Comparison of ENCODE assay signal across 13 cellular contexts in the genomic region with DNA sequence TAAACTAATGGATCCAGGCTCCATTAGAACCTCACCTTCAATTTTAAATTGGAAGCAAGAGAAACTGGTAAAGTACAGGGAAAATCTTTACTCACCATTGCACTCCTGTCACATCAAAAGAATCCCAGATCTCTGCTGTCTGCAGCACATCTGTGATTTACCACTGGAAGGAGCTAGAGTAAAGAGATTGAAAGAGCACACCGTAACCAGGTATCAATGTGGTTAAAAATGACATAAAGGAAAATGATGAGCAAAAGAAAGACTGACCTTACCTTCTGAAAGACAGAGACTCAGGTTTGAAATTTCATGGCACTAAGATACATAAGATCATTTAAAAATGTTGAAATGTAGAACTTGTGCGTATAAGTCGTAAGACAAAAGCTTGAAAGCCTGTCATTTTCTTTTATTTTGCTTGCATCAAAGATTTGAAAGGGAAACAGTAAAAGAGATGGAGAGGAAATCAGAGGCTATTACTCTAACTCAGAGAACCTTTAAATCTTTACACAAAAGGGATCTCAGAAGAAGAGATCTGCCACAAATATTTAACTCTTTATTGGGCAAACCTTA.
DNase-seq lines count a peak whose midpoint lies in the region; ATAC-seq and TF ChIP-seq lines count a peak whose summit lies in the region.
"Had no signal": no experiment of that assay in that cellular context is flagged by ENCODE, and none has a peak within 500 bp of the region (broad histone marks: within the 10 kb centered on the region; RNA-seq: fewer than 3 reads in every experiment).

No MANE protein-coding gene starts in this region.

- peak; percentile 68 for TF ChIP-seq RAD21 in IMR-90 (IDR thresholded peaks at IDR 0.05; ENCODE audit: low read length)

- H3K27me3 ChIP-seq in BJ (ENCODE audit: control insufficient read depth, insufficient read depth, low read length) (no peaks in the 10 kb centered on the region), IMR-90 (ENCODE audit: control insufficient read depth, insufficient read depth, low read length) (no peaks in the 10 kb centered on the region), brain microvascular endothelial cell (replicated peaks) (no peaks in the 10 kb centered on the region), gastrocnemius medialis (no peaks in the 10 kb centered on the region)
- H3K27me3 ChIP-seq: left lung had no signal

- TF ChIP-seq POLR2A in IMR-90 (IDR thresholded peaks at IDR 0.05; ENCODE audit: low read depth, low read length) (no peak), gastrocnemius medialis (IDR thresholded peaks at IDR 0.05) (no peak)

- BruUV-seq in IMR-90 (replicated peaks; lab: Mats Ljungman, UMichigan) = no TSS peak

- H3K4me1 ChIP-seq in IMR-90 (ENCODE audit: control insufficient read depth, insufficient read depth, low read length) (no peaks in the 10 kb centered on the region), gastrocnemius medialis (no peaks in the 10 kb centered on the region)
- H3K4me1 ChIP-seq: left lung had no signal

- H2BK5ac ChIP-seq in IMR-90 (ENCODE audit: low read depth, low read length, poor library complexity, severe bottlenecking) = no peak overlapping the region

- no peak overlapping the region for H2AFZ ChIP-seq in IMR-90 (replicated peaks; ENCODE audit: low read length, poor library complexity)

- H3K23ac ChIP-seq in IMR-90 (ENCODE audit: low read depth, low read length) = no peak overlapping the region

- H2BK15ac ChIP-seq in IMR-90 (ENCODE audit: low read depth, low read length) = no peak overlapping the region

- no peaks in the 10 kb centered on the region for H3K27me3 Mint-ChIP-seq in T-helper 17 cell

- H3K14ac ChIP-seq in IMR-90 (replicated peaks; ENCODE audit: low read depth, low read length) = no peak overlapping the region

- H3K36me3 Mint-ChIP-seq in T-helper 17 cell (ENCODE audit: low read depth) = no peaks in the 10 kb centered on the region

- H3K36me3 ChIP-seq in BJ (ENCODE audit: control insufficient read depth, insufficient read depth, low read length) (no peaks in the 10 kb centered on the region), IMR-90 (ENCODE audit: control insufficient read depth, insufficient read depth, low read length) (no peaks in the 10 kb centered on the region), brain microvascular endothelial cell (replicated peaks) (no peaks in the 10 kb centered on the region), gastrocnemius medialis (no peaks in the 10 kb centered on the region)
- H3K36me3 ChIP-seq: left lung had no signal

- CTCF ChIA-PET in BJ (lab: Yijun Ruan, JAX) (interaction anchor here (1.0 to 1.2 kb wide), 2 partner anchors 19 to 598 kb away, joined by 3 to 4 read pairs; no protein-coding TSS in a partner anchor), IMR-90 (lab: Yijun Ruan, JAX) (interaction anchor here (0.6 to 1.0 kb wide), 2 partner anchors 597 to 791 kb away, joined by 3 read pairs; no protein-coding TSS in a partner anchor)

- DNase-seq in BJ (ENCODE audit: low read depth) (no peak), IMR-90 (peak; percentile 30), brain microvascular endothelial cell (peak; percentile 16), midbrain (lab: John Stamatoyannopoulos, UW) (peak; percentile 32), T-helper 17 cell (no peak), gastrocnemius medialis (no peak), left cardiac atrium (no peak)
- no peak for DNase-seq in stimulated activated CD4-positive, alpha-beta T cell treated with anti-CD3 and anti-CD28 coated beads, Interleukin-1b, Interleukin-23, amount 100 ng/mL, for 48 hours
- DNase-seq: GDM1, left lung, NCI-H2227 treated with DMSO at 0.1 percent for 48 hours, T-helper 9 cell had no signal

- ATAC-seq in IMR-90 (ENCODE audit: low read depth) (no peak), T-helper 17 cell (no peak), gastrocnemius medialis (no peak), left cardiac atrium (no peak)
- ATAC-seq: left lung had no signal

- no peaks in the 10 kb centered on the region for H3K4me1 Mint-ChIP-seq in T-helper 17 cell

- H3K9me1 ChIP-seq in IMR-90 (ENCODE audit: insufficient read depth, low read length) = no peaks in the 10 kb centered on the region

- H3K79me1 ChIP-seq in IMR-90 (ENCODE audit: low read depth in 1 of 2, low read length in 2 of 2) = no peaks in the 10 kb centered on the region

- WGBS in IMR-90 (ENCODE audit: extremely low coverage in 2 of 2, insufficient read length in 1 of 2), 2 experiments = no CpG with 5 or more reads among the region's 3 CpGs

- no peak overlapping the region for H3K27ac ChIP-seq in IMR-90 (ENCODE audit: insufficient read depth, low read length)
- H3K27ac ChIP-seq in brain microvascular endothelial cell = no peak overlapping the region
- no peak overlapping the region for H3K27ac ChIP-seq in gastrocnemius medialis
- H3K27ac ChIP-seq: left lung, skin epidermis had no signal

- H2AK9ac ChIP-seq in IMR-90 (replicated peaks; ENCODE audit: low read depth, low read length, poor library complexity) = no peak overlapping the region

- no peak overlapping the region for H2BK20ac ChIP-seq in IMR-90 (ENCODE audit: low read depth, low read length)

- dilution Hi-C loops in IMR-90 (cut with HindIII; ENCODE audit: low sequenced_read_pairs, unreplicated experiment) = no loop called here

- H3K56ac ChIP-seq in IMR-90 (ENCODE audit: extremely low read depth, insufficient read depth, low read length) = no peak overlapping the region

- TF ChIP-seq CTCF in BJ (IDR thresholded peaks at IDR 0.05; ENCODE audit: insufficient read depth, low read depth, low read length) (peak; percentile 37), IMR-90 (conservative IDR thresholded peaks at IDR 0.05; ENCODE audit: low read depth, low read length) (peak; percentile 54), brain microvascular endothelial cell (IDR thresholded peaks at IDR 0.05; ENCODE audit: low read depth, low read length, missing control alignments) (peak; percentile 69), gastrocnemius medialis (IDR thresholded peaks at IDR 0.05 in 4 of 5, conservative IDR thresholded peaks at IDR 0.05 in 1 of 5) (no peak)

- H3K4me3 Mint-ChIP-seq in T-helper 17 cell = no peak overlapping the region

- POLR2A ChIA-PET in BJ (lab: Charles Lee) = no interaction called here
- POLR2A ChIA-PET in IMR-90 (lab: Charles Lee; ENCODE audit: unreplicated experiment) = interaction anchor here (0.6 kb wide), 1 partner anchor 508 kb away, joined by 3 read pairs; no protein-coding TSS in a partner anchor

- no peak overlapping the region for H3K27ac Mint-ChIP-seq in T-helper 17 cell

- H3K9me3 ChIP-seq in IMR-90 (ENCODE audit: control insufficient read depth, insufficient read depth, low read length) (no peaks in the 10 kb centered on the region), T-helper 17 cell (ENCODE audit: control insufficient read depth, low read length, poor library complexity, severe bottlenecking) (peaks cover 3% of the 10 kb centered on the region), gastrocnemius medialis (no peaks in the 10 kb centered on the region)

- in situ Hi-C loops in IMR-90 (cut with MboI; ENCODE audit: low sequenced_read_pairs) (no loop called here), brain microvascular endothelial cell (cut with HindIII; ENCODE audit: low pct_ligation_motif_present, low sequenced_read_pairs) (no loop called here), gastrocnemius medialis (cut with MboI; ENCODE audit: low sequenced_read_pairs in 4 of 4) (no loop called here)

- intact Hi-C loops in IMR-90 (cut with micrococcal nuclease) (loop anchor here (2.0 kb wide), 1 partner anchor 790 kb away; no protein-coding TSS in a partner anchor), gastrocnemius medialis (cut with DNase I; ENCODE audit: low total_unique reads) (no loop called here), left cardiac atrium (cut with DNase I) (no loop called here)

- no peak overlapping the region for H3K9ac ChIP-seq in IMR-90 (ENCODE audit: low read depth, low read length)

- H4K5ac ChIP-seq in IMR-90 (ENCODE audit: low read depth, low read length) = no peak overlapping the region

- no peak overlapping the region for H4K8ac ChIP-seq in IMR-90 (ENCODE audit: low read depth in 2 of 2, low read length in 2 of 2)

- no peak overlapping the region for H2AK5ac ChIP-seq in IMR-90 (ENCODE audit: low read depth, low read length)

- no peak overlapping the region for H2BK120ac ChIP-seq in IMR-90 (ENCODE audit: low read depth, low read length)

- H4K91ac ChIP-seq in IMR-90 (ENCODE audit: insufficient read depth, low read depth, low read length) = no peak overlapping the region

- H3K4ac ChIP-seq in IMR-90 (ENCODE audit: low read depth, low read length) = no peak overlapping the region

- H3K18ac ChIP-seq in IMR-90 (ENCODE audit: low read depth, low read length) = no peak overlapping the region

- H3K4me2 ChIP-seq in IMR-90 (ENCODE audit: low read depth, low read length) = no peak overlapping the region

- H4K20me1 ChIP-seq in IMR-90 (ENCODE audit: insufficient read depth, low read length) = no peaks in the 10 kb centered on the region

- H3K4me3 ChIP-seq in BJ (ENCODE audit: low read depth, low read length) (no peak overlapping the region), IMR-90 (ENCODE audit: insufficient read depth, low read depth, low read length) (no peak overlapping the region), brain microvascular endothelial cell (ENCODE audit: low read depth, low read length) (no peak overlapping the region), gastrocnemius medialis (no peak overlapping the region)
- H3K4me3 ChIP-seq: left lung, skin epidermis had no signal

TF ChIP-seq in IMR-90, 13 proteins besides CTCF, POLR2A, EP300 and RAD21:
- no peak for TF ChIP-seq BHLHE40 (IDR thresholded peaks at IDR 0.05; ENCODE audit: low read depth, low read length)
- TF ChIP-seq SMC3 (IDR thresholded peaks at IDR 0.05; ENCODE audit: low read depth, low read length) = peak; percentile 47
- TF ChIP-seq, protein P1, sequence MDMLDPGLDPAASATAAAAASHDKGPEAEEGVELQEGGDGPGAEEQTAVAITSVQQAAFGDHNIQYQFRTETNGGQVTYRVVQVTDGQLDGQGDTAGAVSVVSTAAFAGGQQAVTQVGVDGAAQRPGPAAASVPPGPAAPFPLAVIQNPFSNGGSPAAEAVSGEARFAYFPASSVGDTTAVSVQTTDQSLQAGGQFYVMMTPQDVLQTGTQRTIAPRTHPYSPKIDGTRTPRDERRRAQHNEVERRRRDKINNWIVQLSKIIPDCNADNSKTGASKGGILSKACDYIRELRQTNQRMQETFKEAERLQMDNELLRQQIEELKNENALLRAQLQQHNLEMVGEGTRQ (IDR thresholded peaks at IDR 0.05; ENCODE audit: low read depth, low read length) = no peak

Comparison
In these comparisons a context has a peak if more than half of its experiments do, and no peak if none do; other contexts are left out.
1. DNase-seq: peak in IMR-90 (single experiment), brain microvascular endothelial cell (single experiment) and midbrain (single experiment); none in BJ (single experiment), stimulated activated CD4-positive, alpha-beta T cell treated with anti-CD3 and anti-CD28 coated beads, Interleukin-1b, Interleukin-23, amount 100 ng/mL, for 48 hours (single experiment), T-helper 17 cell (0 of 3), gastrocnemius medialis (0 of 2) and left cardiac atrium (single experiment).
2. CTCF ChIP-seq: peak in BJ (single experiment), IMR-90 (single experiment) and brain microvascular endothelial cell (single experiment); none in gastrocnemius medialis (0 of 5).